ENCODE assay signal across 11 cellular contexts in genomic region chr4:186932631-186933150, GRCh38.
DNase-seq lines count a peak whose midpoint lies in the region; ATAC-seq and TF ChIP-seq lines count a peak whose summit lies in the region.
"Had no signal": no experiment of that assay in that cellular context is flagged by ENCODE, and none has a peak within 500 bp of the region (broad histone marks: within the 10 kb centered on the region; RNA-seq: fewer than 3 reads in every experiment).

No MANE protein-coding gene starts in this region.

- H3K4me1 ChIP-seq in HEK293 (ENCODE audit: control insufficient read depth, insufficient read depth, low read length): peaks cover 2% of the 10 kb centered on the region; the same call in 1 of the 2 replicates
- peaks cover 15% of the 10 kb centered on the region for H3K4me1 ChIP-seq in OCI-LY1 (ENCODE audit: insufficient read depth, low read length, severe bottlenecking)
- H3K4me1 ChIP-seq in smooth muscle cell (ENCODE audit: low read depth): peaks cover 39% of the 10 kb centered on the region

- H3K27me3 ChIP-seq in OCI-LY1 (ENCODE audit: insufficient read depth, low read length) (no peaks in the 10 kb centered on the region), smooth muscle cell (ENCODE audit: low read depth) (no peaks in the 10 kb centered on the region)

- H3K9me3 ChIP-seq in HEK293 (ENCODE audit: control insufficient read depth, insufficient read depth, low read depth, low read length) (no peaks in the 10 kb centered on the region), OCI-LY1 (ENCODE audit: low read length) (no peaks in the 10 kb centered on the region), smooth muscle cell (replicated peaks; ENCODE audit: low read depth) (no peaks in the 10 kb centered on the region)

- POLR2A ChIA-PET in HEK293 (lab: Yijun Ruan, JAX): no interaction called here

- H3K79me2 ChIP-seq in OCI-LY1 (ENCODE audit: insufficient read depth, low read length) (no peaks in the 10 kb centered on the region), smooth muscle cell (ENCODE audit: low read depth) (no peaks in the 10 kb centered on the region)

- H2AFZ ChIP-seq in OCI-LY1 (ENCODE audit: low read length): peak overlapping the region; percentile 43; the same call in 1 of the 2 replicates
- H2AFZ ChIP-seq in smooth muscle cell (ENCODE audit: low read depth): peak overlapping the region; percentile 26

- 5% methylated on average over 4 of the region's 4 CpGs for WGBS in smooth muscle cell (ENCODE audit: low lambda C conversion rate)

- ATAC-seq in GM21717 (IDR thresholded peaks at IDR 0.05; ENCODE audit: unreplicated experiment) (no peak), esophagus mucosa (no peak)
- ATAC-seq: naive thymus-derived CD8-positive, alpha-beta T cell; stimulated activated naive CD8-positive, alpha-beta T cell treated with anti-CD3 and anti-CD28 coated beads, Interleukin-15, Interleukin-2, amounts not matched to agents 100 U/mL and 50 U/mL, for 24 hours; WTC11 had no signal

- H3K9ac ChIP-seq in OCI-LY1 (ENCODE audit: low read length) (no peak overlapping the region), smooth muscle cell (ENCODE audit: low read depth) (peak overlapping the region; percentile 48)

- no peaks in the 10 kb centered on the region for H3K36me3 ChIP-seq in HEK293 (ENCODE audit: control insufficient read depth in 2 of 2, insufficient read depth in 1 of 2, low read length in 2 of 2)
- no peaks in the 10 kb centered on the region for H3K36me3 ChIP-seq in OCI-LY1 (ENCODE audit: insufficient read depth, low read length)
- H3K36me3 ChIP-seq in smooth muscle cell (ENCODE audit: low read depth): no peaks in the 10 kb centered on the region

- H3F3A ChIP-seq in OCI-LY1 (ENCODE audit: insufficient read depth, low read length): no peaks in the 10 kb centered on the region
- peaks cover 18% of the 10 kb centered on the region for H3F3A ChIP-seq in smooth muscle cell (ENCODE audit: low read depth)

- CTCF ChIA-PET in HEK293 (lab: Yijun Ruan, JAX): interaction anchor here (1.2 kb wide), 1 partner anchor 15 kb away, joined by 4 read pairs; no protein-coding TSS in a partner anchor

- H3K4me3 ChIP-seq in HEK293 (ENCODE audit: low read depth, low read length) (no peak overlapping the region), OCI-LY1 (ENCODE audit: low read depth, low read length, poor library complexity, severe bottlenecking) (no peak overlapping the region), smooth muscle cell (no peak overlapping the region)

- TF ChIP-seq CTCF in HEK293 (tag by site-specific recombination; IDR thresholded peaks at IDR 0.05): no peak
- TF ChIP-seq CTCF in OCI-LY1 (IDR thresholded peaks at IDR 0.05; ENCODE audit: low read length): no peak
- no peak for TF ChIP-seq CTCF in smooth muscle cell (IDR thresholded peaks at IDR 0.05; ENCODE audit: borderline replicate concordance, insufficient read depth, poor library complexity, severe bottlenecking)

- no peaks in the 10 kb centered on the region for H3K9me2 ChIP-seq in OCI-LY1 (ENCODE audit: low read depth, low read length)

- peak; percentile 60 for DNase-seq in fibroblast of peridontal ligament (ENCODE audit: extremely low read depth)
- DNase-seq in smooth muscle cell (lab: John Stamatoyannopoulos, UW; ENCODE audit: unreplicated experiment): no peak
- no peak for DNase-seq in activated naive CD4-positive, alpha-beta T cell treated with anti-CD3 and anti-CD28 coated beads, Interleukin-2, amount 50 U/mL, for 16 hours
- DNase-seq: naive thymus-derived CD8-positive, alpha-beta T cell; NCI-H1694; stimulated activated naive CD8-positive, alpha-beta T cell treated with anti-CD3 and anti-CD28 coated beads, Interleukin-15, Interleukin-2, amounts not matched to agents 100 U/mL and 50 U/mL, for 24 hours had no signal

- H3K4me2 ChIP-seq in OCI-LY1 (ENCODE audit: low read length) (no peak overlapping the region), smooth muscle cell (peak overlapping the region; percentile 41)

- no peak overlapping the region for H3K27ac ChIP-seq in HEK293 (ENCODE audit: extremely low read depth, low read depth, low read length)
- no peak overlapping the region for H3K27ac ChIP-seq in OCI-LY1 (ENCODE audit: low read depth, low read length, poor library complexity, severe bottlenecking)
- H3K27ac ChIP-seq in smooth muscle cell (ENCODE audit: low read depth): peak overlapping the region; percentile 85

- H4K20me1 ChIP-seq in OCI-LY1 (ENCODE audit: insufficient read depth, low read length): no peaks in the 10 kb centered on the region
- H4K20me1 ChIP-seq in smooth muscle cell (ENCODE audit: low read depth): no peaks in the 10 kb centered on the region

TF ChIP-seq in HEK293, 187 proteins besides CTCF, POLR2A, EP300 and RAD21 (continues in another document):
- TF ChIP-seq SALL2 (tag by site-specific recombination; IDR thresholded peaks at IDR 0.05; ENCODE audit: borderline replicate concordance) (no peak), ZNF292 (tag by site-specific recombination; IDR thresholded peaks at IDR 0.05; ENCODE audit: borderline replicate concordance, low read depth) (no peak), ZBTB6 (tag by site-specific recombination; IDR thresholded peaks at IDR 0.05) (no peak), GLIS2 (tag by site-specific recombination; IDR thresholded peaks at IDR 0.05) (no peak), ZNF10 (tag by site-specific recombination; IDR thresholded peaks at IDR 0.05) (0 out of 2 replicates have a peak, but pooled peaks have one; percentile 23), ZFHX2 (tag by site-specific recombination; conservative IDR thresholded peaks at IDR 0.05) (no peak), ZNF221 (tag by site-specific recombination; IDR thresholded peaks at IDR 0.05; ENCODE audit: borderline replicate concordance) (no peak), ZFP3 (tag by site-specific recombination; IDR thresholded peaks at IDR 0.05; ENCODE audit: low read depth) (no peak), ZBTB44 (tag by site-specific recombination; IDR thresholded peaks at IDR 0.05) (no peak), ZNF660 (tag by site-specific recombination; IDR thresholded peaks at IDR 0.05) (0 out of 2 replicates have a peak, but pooled peaks have one; percentile 11), PRDM6 (tag by site-specific recombination; IDR thresholded peaks at IDR 0.05) (peak; percentile 45; the same call in 1 of the 2 replicates), ZNF776 (tag by site-specific recombination; IDR thresholded peaks at IDR 0.05; ENCODE audit: borderline replicate concordance) (no peak), ZNF16 (tag by site-specific recombination; IDR thresholded peaks at IDR 0.05; ENCODE audit: low read depth) (no peak), ZNF777 (tag by site-specific recombination; IDR thresholded peaks at IDR 0.05; ENCODE audit: borderline replicate concordance) (no peak), ZNF148 (tag by site-specific recombination; IDR thresholded peaks at IDR 0.05; ENCODE audit: borderline replicate concordance) (no peak)
